ENCODE assay signal across 10 cellular contexts in genomic region chr11:74634537-74634936, GRCh38. TPM values are rescaled to one million over a fixed set of nuclear protein-coding genes. Genes with fewer than 3 reads are reported as not detected.
DNase-seq lines count a peak whose midpoint lies in the region; ATAC-seq and TF ChIP-seq lines count a peak whose summit lies in the region.
"Had no signal": no experiment of that assay in that cellular context is flagged by ENCODE, and none has a peak within 500 bp of the region (broad histone marks: within the 10 kb centered on the region; RNA-seq: fewer than 3 reads in every experiment).

No MANE protein-coding gene starts in this region.

- H3K4ac ChIP-seq in IMR-90 (ENCODE audit: low read depth, low read length), result peak overlapping the region; percentile 54

- TF ChIP-seq CTCF in AG09319 (IDR thresholded peaks at IDR 0.05; ENCODE audit: low read depth, low read length) (peak; percentile 40), IMR-90 (conservative IDR thresholded peaks at IDR 0.05; ENCODE audit: low read depth, low read length) (peak; percentile 30), brain (conservative IDR thresholded peaks at IDR 0.05) (peak; percentile 20 to 24)

- peaks cover 29% of the 10 kb centered on the region for H3K4me1 ChIP-seq in IMR-90 (ENCODE audit: control insufficient read depth, insufficient read depth, low read length)

- peak overlapping the region; percentile 5; the same call in 1 of the 2 replicates for H4K5ac ChIP-seq in IMR-90 (ENCODE audit: low read depth, low read length)

- H2BK120ac ChIP-seq in IMR-90 (ENCODE audit: low read depth, low read length), result peak overlapping the region; percentile 70; the same call in 1 of the 2 replicates

- H4K20me1 ChIP-seq in IMR-90 (ENCODE audit: insufficient read depth, low read length), result no peaks in the 10 kb centered on the region

- dilution Hi-C loops in IMR-90 (cut with HindIII; ENCODE audit: low sequenced_read_pairs, unreplicated experiment), result no loop called here

- peak overlapping the region; percentile 80 for H2AK5ac ChIP-seq in IMR-90 (ENCODE audit: low read depth, low read length)

- no peak overlapping the region for H3K4me3 ChIP-seq in IMR-90 (ENCODE audit: insufficient read depth, low read depth, low read length)

- TF ChIP-seq RAD21 in IMR-90 (IDR thresholded peaks at IDR 0.05; ENCODE audit: low read length), result peak; percentile 35; the same call in 1 of the 2 replicates

- no peak overlapping the region for H3K56ac ChIP-seq in IMR-90 (ENCODE audit: extremely low read depth, insufficient read depth, low read length)

- H3K36me3 Mint-ChIP-seq in brain, result peaks cover 31% of the 10 kb centered on the region

- H2AK9ac ChIP-seq in IMR-90 (replicated peaks; ENCODE audit: low read depth, low read length, poor library complexity), result peak overlapping the region; percentile 66

- peak overlapping the region; percentile 81 for H2BK20ac ChIP-seq in IMR-90 (ENCODE audit: low read depth, low read length)

- H3K14ac ChIP-seq in IMR-90 (replicated peaks; ENCODE audit: low read depth, low read length), result peak overlapping the region; percentile 27; the same call in 1 of the 2 replicates

- no peak overlapping the region for H3K4me2 ChIP-seq in IMR-90 (ENCODE audit: low read depth, low read length)

- CTCF ChIA-PET in IMR-90 (lab: Yijun Ruan, JAX), result interaction anchor here (0.9 to 1.8 kb wide), 5 partner anchors 15 to 91 kb away, joined by 3 to 6 read pairs (median 4); no protein-coding TSS in a partner anchor

- H3K9me1 ChIP-seq in IMR-90 (ENCODE audit: insufficient read depth, low read length), result peaks cover 10% of the 10 kb centered on the region

- peaks cover 18% of the 10 kb centered on the region for H3K4me1 Mint-ChIP-seq in brain

- peak overlapping the region; percentile 37 for H4K91ac ChIP-seq in IMR-90 (ENCODE audit: insufficient read depth, low read depth, low read length)

- no peaks in the 10 kb centered on the region for H3K9me3 Mint-ChIP-seq in brain
- H3K9me3 Mint-ChIP-seq: IgD-negative memory B cell, nephron had no signal

- H3K9ac ChIP-seq in IMR-90 (ENCODE audit: low read depth, low read length), result no peak overlapping the region

- no peaks in the 10 kb centered on the region for H3K27me3 ChIP-seq in IMR-90 (ENCODE audit: control insufficient read depth, insufficient read depth, low read length)

- H3K36me3 ChIP-seq in IMR-90 (ENCODE audit: control insufficient read depth, insufficient read depth, low read length), result peaks cover 3% of the 10 kb centered on the region; the same call in 1 of the 2 replicates

- H3K9me3 ChIP-seq in IMR-90 (ENCODE audit: control insufficient read depth, insufficient read depth, low read length), result no peaks in the 10 kb centered on the region

- TF ChIP-seq POLR2A in IMR-90 (IDR thresholded peaks at IDR 0.05; ENCODE audit: low read depth, low read length), result no peak

- peaks cover 9 to 26% of the 10 kb centered on the region in 2 experiments; a peak in 2 of 4 replicates for H3K79me1 ChIP-seq in IMR-90 (ENCODE audit: low read depth in 1 of 2, low read length in 2 of 2)

- DNase-seq in AG09319 (ENCODE audit: extremely low read depth, low read depth) (no peak), IMR-90 (peak; percentile 66), left lobe of liver (ENCODE audit: low spot score) (no peak), mesenteric fat pad (ENCODE audit: low spot score) (no peak)

- H3K18ac ChIP-seq in IMR-90 (ENCODE audit: low read depth, low read length), result peak overlapping the region; percentile 39; the same call in 1 of the 2 replicates

- in situ Hi-C loops in IMR-90 (cut with MboI; ENCODE audit: low sequenced_read_pairs), result no loop called here

- intact Hi-C loops in IMR-90 (cut with micrococcal nuclease), result loop anchor here (2.0 kb wide), 1 partner anchor 92 kb away; no protein-coding TSS in a partner anchor

- H2AFZ ChIP-seq in IMR-90 (replicated peaks; ENCODE audit: low read length, poor library complexity), result no peak overlapping the region

- H3K27ac Mint-ChIP-seq in brain, result peak overlapping the region in 2 of 5 experiments; percentile 29 to 52
- H3K27ac Mint-ChIP-seq: IgD-negative memory B cell, nephron had no signal

- no TSS peak for BruUV-seq in IMR-90 (replicated peaks; lab: Mats Ljungman, UMichigan)

- H3K27ac ChIP-seq in IMR-90 (ENCODE audit: insufficient read depth, low read length), result no peak overlapping the region

- no peak overlapping the region for H3K4me3 Mint-ChIP-seq in brain
- H3K4me3 Mint-ChIP-seq: IgD-negative memory B cell, nephron had no signal

- ATAC-seq in IMR-90 (ENCODE audit: low read depth) (peak; percentile 28; the same call in 1 of the 2 replicates), left lobe of liver (peak; percentile 95), HG02870 (IDR thresholded peaks at IDR 0.05; ENCODE audit: unreplicated experiment) (no peak), GM21447 (IDR thresholded peaks at IDR 0.05; ENCODE audit: unreplicated experiment) (no peak), GM19455 (IDR thresholded peaks at IDR 0.05; ENCODE audit: unreplicated experiment) (no peak)

- H2BK5ac ChIP-seq in IMR-90 (ENCODE audit: low read depth, low read length, poor library complexity, severe bottlenecking), result peak overlapping the region; percentile 99

- H4K8ac ChIP-seq in IMR-90 (ENCODE audit: low read depth in 2 of 2, low read length in 2 of 2), result peak overlapping the region in 1 of 2 experiments; percentile 57; a peak in 1 of 4 replicates

- H3K23ac ChIP-seq in IMR-90 (ENCODE audit: low read depth, low read length), result no peak overlapping the region

- H3K27me3 Mint-ChIP-seq in brain, result no peaks in the 10 kb centered on the region
- H3K27me3 Mint-ChIP-seq: IgD-negative memory B cell had no signal

- H2BK15ac ChIP-seq in IMR-90 (ENCODE audit: low read depth, low read length), result peak overlapping the region; percentile 77; the same call in 1 of the 3 replicates

- 60% methylated on average over 1 of the region's 4 CpGs; no CpG with 5 or more reads in 1 of the 2 experiments for WGBS in IMR-90 (ENCODE audit: extremely low coverage in 2 of 2, insufficient read length in 1 of 2), 2 experiments

- POLR2A ChIA-PET in IMR-90 (lab: Charles Lee; ENCODE audit: unreplicated experiment), result no interaction called here

TF ChIP-seq in IMR-90, 13 proteins besides CTCF, POLR2A, EP300 and RAD21:
- 0 out of 2 replicates have a peak, but pooled peaks have one; percentile 15 for TF ChIP-seq SMC3 (IDR thresholded peaks at IDR 0.05; ENCODE audit: low read depth, low read length)
- TF ChIP-seq FOS (IDR thresholded peaks at IDR 0.05; ENCODE audit: low read depth, low read length), result 0 out of 2 replicates have a peak, but pooled peaks have one; percentile 17
- no peak for TF ChIP-seq MAFK (IDR thresholded peaks at IDR 0.05; ENCODE audit: low read depth, low read length)
TF ChIP-seq in IMR-90: peak in this region for 2.

RNA-seq across cellular contexts. Expression of gene POLD3, which starts 42.2 kb away (rescaled TPM):
- total RNA-seq in IMR-90 (2012; rRNA removed) (9.1 and 10.6 TPM in 2 replicates), left lobe of liver (3.0 TPM), mesenteric fat pad (12.5 TPM)
- polyA plus RNA-seq in IMR-90 (2012; rRNA removed) (8.2 and 9.2 TPM in 2 replicates), brain (ENCODE audit: insufficient read depth, low read depth, low replicate concordance) (18.9 TPM)
- 2.0 and 2.2 TPM in 2 replicates for polyA plus RNA-seq in IMR-90 (2012; cell fraction: cytosol; rRNA removed)
- 2.6 and 12.8 TPM in 2 replicates for polyA plus RNA-seq in IMR-90 (2012; cell fraction: nucleus; rRNA removed; ENCODE audit: low replicate concordance)

Comparison
In these comparisons a context has a peak if more than half of its experiments do, and no peak if none do; other contexts are left out.
1. ATAC-seq: peak in IMR-90 (single experiment) and left lobe of liver (single experiment); none in HG02870 (single experiment), GM21447 (single experiment) and GM19455 (single experiment).
2. Peak in every context shown above with its lines, with median percentiles within 50 percentile points of each other: CTCF ChIP-seq.